9 cellular contexts compared by ENCODE assay signal in the genomic region with DNA sequence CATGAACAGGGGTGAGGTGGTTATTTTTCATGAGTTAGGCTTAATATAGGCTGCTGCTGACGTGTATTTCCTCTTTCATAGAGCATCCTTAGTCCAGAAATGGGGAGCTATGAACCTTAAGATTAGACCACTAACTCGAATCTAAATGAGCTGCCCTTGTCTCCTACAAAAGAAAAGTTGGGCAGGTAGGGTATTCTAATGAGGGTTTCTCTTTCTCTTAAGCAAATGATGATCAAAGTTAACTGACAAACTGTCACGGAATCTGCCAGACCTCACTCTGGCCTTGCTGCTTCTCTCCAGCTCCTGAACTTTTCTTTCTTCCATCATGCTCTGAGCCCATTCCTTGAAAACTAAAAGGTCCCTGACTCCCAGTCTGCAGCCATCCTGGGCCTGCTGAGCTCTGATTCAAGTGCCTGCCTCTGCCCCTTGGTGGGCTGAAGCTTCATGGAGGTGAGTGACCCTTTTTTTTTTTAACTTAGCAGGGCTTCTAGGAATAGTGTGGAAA. TPM values are rescaled to one million over a fixed set of nuclear protein-coding genes. Genes with fewer than 3 reads are reported as not detected.
A peak's percentile ranks its signal among the peaks of the same experiment; 100 is the strongest.
DNase-seq lines count a peak whose midpoint lies in the region; ATAC-seq and TF ChIP-seq lines count a peak whose summit lies in the region.
"Had no signal": no experiment of that assay in that cellular context is flagged by ENCODE, and none has a peak within 500 bp of the region (broad histone marks: within the 10 kb centered on the region; RNA-seq: fewer than 3 reads in every experiment).

A gene with protein sequence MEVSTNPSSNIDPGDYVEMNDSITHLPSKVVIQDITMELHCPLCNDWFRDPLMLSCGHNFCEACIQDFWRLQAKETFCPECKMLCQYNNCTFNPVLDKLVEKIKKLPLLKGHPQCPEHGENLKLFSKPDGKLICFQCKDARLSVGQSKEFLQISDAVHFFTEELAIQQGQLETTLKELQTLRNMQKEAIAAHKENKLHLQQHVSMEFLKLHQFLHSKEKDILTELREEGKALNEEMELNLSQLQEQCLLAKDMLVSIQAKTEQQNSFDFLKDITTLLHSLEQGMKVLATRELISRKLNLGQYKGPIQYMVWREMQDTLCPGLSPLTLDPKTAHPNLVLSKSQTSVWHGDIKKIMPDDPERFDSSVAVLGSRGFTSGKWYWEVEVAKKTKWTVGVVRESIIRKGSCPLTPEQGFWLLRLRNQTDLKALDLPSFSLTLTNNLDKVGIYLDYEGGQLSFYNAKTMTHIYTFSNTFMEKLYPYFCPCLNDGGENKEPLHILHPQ (plus strand): TSS at position 268 of the 505 bp plus-strand sequence. CDS start 177 bp downstream, at position 445.

- peaks cover 0 to 37% of the 10 kb centered on the region in 2 donors for H3K4me1 ChIP-seq in left lung
- no peaks in the 10 kb centered on the region for H3K4me1 ChIP-seq in thyroid gland

- no peak for TF ChIP-seq CTCF in left lung (IDR thresholded peaks at IDR 0.05)
- TF ChIP-seq CTCF in thyroid gland (IDR thresholded peaks at IDR 0.05): no peak

- no peak for TF ChIP-seq POLR2A in thyroid gland (IDR thresholded peaks at IDR 0.05)

- intact Hi-C loops in left lung (cut with DNase I) (loop anchor here (5.0 to 10.0 kb wide), 2 partner anchors 72 to 74 kb away; a partner anchor contains a TSS), thyroid gland (cut with DNase I) (loop anchor here (5.0 to 10.0 kb wide), 2 partner anchors 69 to 162 kb away; no protein-coding TSS in a partner anchor)

- DNase-seq in activated CD4-positive, alpha-beta T cell treated with anti-CD3 and anti-CD28 coated beads, Interleukin-2, amount 10 ng/mL, durations not matched to agents 7 days and 5 days: no peak
- no peak for DNase-seq in activated CD4-positive, alpha-beta T cell treated with anti-CD3 and anti-CD28 coated beads for 1 hour
- DNase-seq in activated CD4-positive, alpha-beta memory T cell treated with anti-CD3 and anti-CD28 coated beads, Interleukin-2, amount 10 ng/mL, durations not matched to agents 7 days and 5 days: no peak
- DNase-seq in left lung (no peak), thyroid gland (no peak), HuH-7 (ENCODE audit: low spot score) (no peak), kidney tubule cell (ENCODE audit: low spot score) (no peak)
- DNase-seq: NCI-H2081 treated with DMSO at 0.1 percent for 48 hours had no signal

- no peak for ATAC-seq in left lung
- no peak for ATAC-seq in GM19455 (IDR thresholded peaks at IDR 0.05; ENCODE audit: unreplicated experiment)

- 84% methylated on average over 3 of the region's 3 CpGs for WGBS in thyroid gland, 2 donors

- H3K4me3 ChIP-seq in left lung (no peak within 1 kb of the TSS), thyroid gland (replicated peaks in 1 of 3) (no peak within 1 kb of the TSS)

- peak within 1 kb of the TSS; percentile 59 to 78 for H3K27ac ChIP-seq in left lung
- H3K27ac ChIP-seq in thyroid gland: peak within 1 kb of the TSS in 2 of 3 donors; percentile 45 to 49

- peaks cover 70% of the 10 kb centered on the region for H3K4me1 Mint-ChIP-seq in activated CD4-positive, alpha-beta T cell treated with anti-CD3 and anti-CD28 coated beads, Interleukin-2, amount 10 ng/mL, durations not matched to agents 7 days and 5 days
- H3K4me1 Mint-ChIP-seq in activated CD4-positive, alpha-beta memory T cell treated with anti-CD3 and anti-CD28 coated beads, Interleukin-2, amount 10 ng/mL, durations not matched to agents 7 days and 5 days: peaks cover 71% of the 10 kb centered on the region

- peak within 1 kb of the TSS; percentile 92 for H3K27ac Mint-ChIP-seq in activated CD4-positive, alpha-beta T cell treated with anti-CD3 and anti-CD28 coated beads, Interleukin-2, amount 10 ng/mL, durations not matched to agents 7 days and 5 days
- peak within 1 kb of the TSS; percentile 95 for H3K27ac Mint-ChIP-seq in activated CD4-positive, alpha-beta memory T cell treated with anti-CD3 and anti-CD28 coated beads, Interleukin-2, amount 10 ng/mL, durations not matched to agents 7 days and 5 days

- H3K36me3 ChIP-seq in left lung (peaks cover 0 to 8% of the 10 kb centered on the region in 2 donors), thyroid gland (no peaks in the 10 kb centered on the region)

- H3K9me3 Mint-ChIP-seq in activated CD4-positive, alpha-beta T cell treated with anti-CD3 and anti-CD28 coated beads, Interleukin-2, amount 10 ng/mL, durations not matched to agents 7 days and 5 days: no peaks in the 10 kb centered on the region
- H3K9me3 Mint-ChIP-seq in activated CD4-positive, alpha-beta memory T cell treated with anti-CD3 and anti-CD28 coated beads, Interleukin-2, amount 10 ng/mL, durations not matched to agents 7 days and 5 days: no peaks in the 10 kb centered on the region

- CTCF ChIA-PET in activated CD4-positive, alpha-beta T cell treated with anti-CD3 and anti-CD28 coated beads, Interleukin-2, amount 10 ng/mL, durations not matched to agents 7 days and 5 days (lab: Charles Lee): interaction anchor here (0.6 to 5.9 kb wide), 27 partner anchors 10 to 837 kb away, joined by 3 to 92 read pairs (median 4); a partner anchor contains a TSS
- CTCF ChIA-PET in activated CD4-positive, alpha-beta memory T cell treated with anti-CD3 and anti-CD28 coated beads, Interleukin-2, amount 10 ng/mL, durations not matched to agents 7 days and 5 days (lab: Charles Lee): interaction anchor here (0.8 to 15.9 kb wide), 19 partner anchors 10 to 382 kb away, joined by 3 to 399 read pairs (median 4); a partner anchor contains a TSS

- no peaks in the 10 kb centered on the region for H3K27me3 ChIP-seq in left lung
- no peaks in the 10 kb centered on the region for H3K27me3 ChIP-seq in thyroid gland

- POLR2A ChIA-PET in activated CD4-positive, alpha-beta T cell treated with anti-CD3 and anti-CD28 coated beads, Interleukin-2, amount 10 ng/mL, durations not matched to agents 7 days and 5 days (lab: Charles Lee): interaction anchor here (0.7 to 3.3 kb wide), 9 partner anchors 8 to 73 kb away, joined by 3 to 42 read pairs (median 5); a partner anchor contains a TSS
- POLR2A ChIA-PET in activated CD4-positive, alpha-beta memory T cell treated with anti-CD3 and anti-CD28 coated beads, Interleukin-2, amount 10 ng/mL, durations not matched to agents 7 days and 5 days (lab: Charles Lee): interaction anchor here (0.6 to 37.6 kb wide), 22 partner anchors 12 to 936 kb away, joined by 3 to 4153 read pairs (median 6); a partner anchor contains a TSS

- peak within 1 kb of the TSS; percentile 63 for H3K4me3 Mint-ChIP-seq in activated CD4-positive, alpha-beta T cell treated with anti-CD3 and anti-CD28 coated beads, Interleukin-2, amount 10 ng/mL, durations not matched to agents 7 days and 5 days
- peak within 1 kb of the TSS; percentile 79 for H3K4me3 Mint-ChIP-seq in activated CD4-positive, alpha-beta memory T cell treated with anti-CD3 and anti-CD28 coated beads, Interleukin-2, amount 10 ng/mL, durations not matched to agents 7 days and 5 days

- H3K9me3 ChIP-seq in left lung: no peaks in the 10 kb centered on the region
- H3K9me3 ChIP-seq in thyroid gland: no peaks in the 10 kb centered on the region

- H3K27me3 Mint-ChIP-seq in activated CD4-positive, alpha-beta T cell treated with anti-CD3 and anti-CD28 coated beads, Interleukin-2, amount 10 ng/mL, durations not matched to agents 7 days and 5 days: no peaks in the 10 kb centered on the region
- H3K27me3 Mint-ChIP-seq in activated CD4-positive, alpha-beta memory T cell treated with anti-CD3 and anti-CD28 coated beads, Interleukin-2, amount 10 ng/mL, durations not matched to agents 7 days and 5 days: no peaks in the 10 kb centered on the region

- peaks cover 22% of the 10 kb centered on the region for H3K36me3 Mint-ChIP-seq in activated CD4-positive, alpha-beta T cell treated with anti-CD3 and anti-CD28 coated beads, Interleukin-2, amount 10 ng/mL, durations not matched to agents 7 days and 5 days (ENCODE audit: low read depth)
- peaks cover 31% of the 10 kb centered on the region for H3K36me3 Mint-ChIP-seq in activated CD4-positive, alpha-beta memory T cell treated with anti-CD3 and anti-CD28 coated beads, Interleukin-2, amount 10 ng/mL, durations not matched to agents 7 days and 5 days (ENCODE audit: low read depth)

RNA-seq across cellular contexts. Expression of the gene that starts here (rescaled TPM):
- total RNA-seq in activated CD4-positive, alpha-beta T cell treated with anti-CD3 and anti-CD28 coated beads, Interleukin-2, amount 10 ng/mL, durations not matched to agents 7 days and 5 days: 10 to 100 TPM; 67.9 to 70.2 TPM
- 10 to 100 TPM; 83.4 to 88.2 TPM for total RNA-seq in activated CD4-positive, alpha-beta memory T cell treated with anti-CD3 and anti-CD28 coated beads, Interleukin-2, amount 10 ng/mL, durations not matched to agents 7 days and 5 days
- total RNA-seq in left lung (10 to 100 TPM; 26.6 to 30.8 TPM), thyroid gland (10 to 100 TPM; 13.3 to 23.6 (median 15.9) TPM)
